ENCODE assay signal across 9 cellular contexts in genomic region chr14:97077253-97077653, GRCh38.
DNase-seq lines count a peak whose midpoint lies in the region; ATAC-seq, FAIRE-seq and TF ChIP-seq lines count a peak whose summit lies in the region.
"Had no signal": no experiment of that assay in that cellular context is flagged by ENCODE, and none has a peak within 500 bp of the region (broad histone marks: within the 10 kb centered on the region; RNA-seq: fewer than 3 reads in every experiment).

No MANE protein-coding gene starts in this region.

- in situ Hi-C loops in HepG2 (cut with HindIII; ENCODE audit: extremely low pct_ligation_motif_present, low pct_unique_long_range_greater_than_20kb): no loop called here

- H3K4me3 Mint-ChIP-seq in activated naive CD8-positive, alpha-beta T cell treated with anti-CD3 and anti-CD28 coated beads, Interleukin-2, amount 10 ng/mL, durations not matched to agents 7 days and 5 days: peak overlapping the region; percentile 38
- H3K4me3 Mint-ChIP-seq: activated T-cell treated with anti-CD3 and anti-CD28 coated beads, Interleukin-2, amount 50 U/mL, for 4 hours had no signal

- H3K36me3 Mint-ChIP-seq in activated naive CD8-positive, alpha-beta T cell treated with anti-CD3 and anti-CD28 coated beads, Interleukin-2, amount 10 ng/mL, durations not matched to agents 7 days and 5 days: no peaks in the 10 kb centered on the region

- POLR2A ChIA-PET in activated naive CD8-positive, alpha-beta T cell treated with anti-CD3 and anti-CD28 coated beads, Interleukin-2, amount 10 ng/mL, durations not matched to agents 7 days and 5 days (lab: Charles Lee): interaction anchor here (0.9 kb wide), 1 partner anchor 43 kb away, joined by 3 read pairs; no protein-coding TSS in a partner anchor
- POLR2A ChIA-PET in HepG2 (lab: Yijun Ruan, JAX): no interaction called here

- H3K9me3 ChIP-seq in BE2C: no peaks in the 10 kb centered on the region
- H3K9me3 ChIP-seq in HepG2 (ENCODE audit: low read length): no peaks in the 10 kb centered on the region

- TF ChIP-seq POLR2A in HepG2 (IDR thresholded peaks at IDR 0.05; ENCODE audit: insufficient read depth in 1 of 2, low read depth in 2 of 2, low read length in 2 of 2): no peak

- H3K4me1 Mint-ChIP-seq in activated naive CD8-positive, alpha-beta T cell treated with anti-CD3 and anti-CD28 coated beads, Interleukin-2, amount 10 ng/mL, durations not matched to agents 7 days and 5 days: peaks cover 25% of the 10 kb centered on the region

- H3K27ac ChIP-seq in HL-60 (replicated peaks) (no peak overlapping the region), HepG2 (ENCODE audit: extremely low read length, insufficient read depth, low read length) (no peak overlapping the region)

- H3K4me1 ChIP-seq in BE2C (peaks cover 15% of the 10 kb centered on the region), HepG2 (ENCODE audit: insufficient read depth, low read length) (no peaks in the 10 kb centered on the region)

- ATAC-seq in activated naive CD8-positive, alpha-beta T cell treated with anti-CD3 and anti-CD28 coated beads, Interleukin-2, amount 10 ng/mL, durations not matched to agents 7 days and 5 days (ENCODE audit: low read depth): peak; percentile 61
- ATAC-seq in HepG2: no peak

- TF ChIP-seq EP300 in HepG2 (IDR thresholded peaks at IDR 0.05; ENCODE audit: low read depth in 2 of 2, low read length in 2 of 2): no peak
- no peak for TF ChIP-seq EP300 in HepG2 (CRISPR knock-in tag; IDR thresholded peaks at IDR 0.05; ENCODE audit: borderline replicate concordance)

- no peak overlapping the region for H3K27ac Mint-ChIP-seq in activated naive CD8-positive, alpha-beta T cell treated with anti-CD3 and anti-CD28 coated beads, Interleukin-2, amount 10 ng/mL, durations not matched to agents 7 days and 5 days

- no peaks in the 10 kb centered on the region for H3K79me2 ChIP-seq in HepG2 (ENCODE audit: insufficient read depth, low read length)

- H2AFZ ChIP-seq in HepG2 (ENCODE audit: low read length): no peak overlapping the region

- no peak for TF ChIP-seq CTCF in BE2C (IDR thresholded peaks at IDR 0.05; ENCODE audit: low read depth, low read length)
- TF ChIP-seq CTCF in HL-60 (IDR thresholded peaks at IDR 0.05; ENCODE audit: insufficient read depth, low read length): no peak
- TF ChIP-seq CTCF in HepG2 (CRISPR knock-in tag; IDR thresholded peaks at IDR 0.05): no peak

- H3K4me3 ChIP-seq in BE2C (ENCODE audit: low read depth, low read length) (no peak overlapping the region), HL-60 (replicated peaks; ENCODE audit: insufficient read depth, low read length) (0 out of 2 replicates have a peak overlapping the region, but pooled peaks have one; percentile 1), HepG2 (replicated peaks in 1 of 3; ENCODE audit: insufficient read depth in 1 of 3, low read depth in 2 of 3, low read length in 3 of 3) (no peak overlapping the region)

- peaks cover 4% of the 10 kb centered on the region for H3K9me3 Mint-ChIP-seq in activated naive CD8-positive, alpha-beta T cell treated with anti-CD3 and anti-CD28 coated beads, Interleukin-2, amount 10 ng/mL, durations not matched to agents 7 days and 5 days
- H3K9me3 Mint-ChIP-seq: activated T-cell treated with anti-CD3 and anti-CD28 coated beads, Interleukin-2, amount 50 U/mL, for 4 hours had no signal

- intact Hi-C loops in HepG2 (cut with micrococcal nuclease; ENCODE audit: unreplicated experiment): no loop called here

- H3K27me3 ChIP-seq in BE2C: no peaks in the 10 kb centered on the region
- H3K27me3 ChIP-seq in HL-60 (ENCODE audit: insufficient read depth, poor library complexity, severe bottlenecking): peaks cover 5% of the 10 kb centered on the region
- no peaks in the 10 kb centered on the region; a peak in 1 of 5 replicates for H3K27me3 ChIP-seq in HepG2 (ENCODE audit: control insufficient read depth in 1 of 2, insufficient read depth in 2 of 2, low read length in 2 of 2)

- peak; percentile 79 for DNase-seq in BE2C
- DNase-seq in GM19239 (ENCODE audit: insufficient read length, low spot score): no peak
- DNase-seq in HL-60 (ENCODE audit: low read depth in 1 of 2, low spot score in 1 of 2): peak; percentile 85 to 90
- peak; percentile 36 for DNase-seq in activated naive CD8-positive, alpha-beta T cell treated with anti-CD3 and anti-CD28 coated beads, Interleukin-2, amount 10 ng/mL, durations not matched to agents 7 days and 5 days
- no peak for DNase-seq in HepG2 (ENCODE audit: low spot score)
- DNase-seq in HCEC 1CT: no peak
- no peak for DNase-seq in stimulated activated CD4-positive, alpha-beta T cell treated with anti-CD3 and anti-CD28 coated beads, Interleukin-2, amount 100 ng/mL, for 24 hours
- DNase-seq in HT-29 (ENCODE audit: low spot score): no peak
- DNase-seq: activated T-cell treated with anti-CD3 and anti-CD28 coated beads, Interleukin-2, amount 50 U/mL, for 4 hours had no signal

- no TSS peak for BruUV-seq in HepG2 (replicated peaks; lab: Mats Ljungman, UMichigan)

- H3K36me3 ChIP-seq in BE2C: no peaks in the 10 kb centered on the region
- H3K36me3 ChIP-seq in HepG2 (replicated peaks in 1 of 2; ENCODE audit: control insufficient read depth in 1 of 2, insufficient read depth in 2 of 2, low read length in 2 of 2): no peaks in the 10 kb centered on the region

- TF ChIP-seq RAD21 in HepG2 (CRISPR knock-in tag; IDR thresholded peaks at IDR 0.05): no peak

- H3K4me2 ChIP-seq in HepG2 (ENCODE audit: low read depth, low read length): no peak overlapping the region

- H3K27me3 Mint-ChIP-seq in activated naive CD8-positive, alpha-beta T cell treated with anti-CD3 and anti-CD28 coated beads, Interleukin-2, amount 10 ng/mL, durations not matched to agents 7 days and 5 days: peaks cover 8% of the 10 kb centered on the region

- no peak overlapping the region for H3K9ac ChIP-seq in HepG2 (ENCODE audit: insufficient read depth, low read depth, low read length)

- FAIRE-seq in GM19239 (lab: Jason Lieb, UNC) (peak; percentile 44), HepG2 (lab: Jason Lieb, UNC) (no peak)

- CTCF ChIA-PET in HepG2 (lab: Yijun Ruan, JAX; ENCODE audit: low intra/inter-chr PET ratio, low total read pairs): no interaction called here

- 25% methylated on average over 8 of the region's 8 CpGs for WGBS in HepG2 (ENCODE audit: low lambda C conversion rate)

- H4K20me1 ChIP-seq in HepG2 (ENCODE audit: insufficient read depth, low read length): no peaks in the 10 kb centered on the region

TF ChIP-seq in HepG2, 621 proteins besides CTCF, POLR2A, EP300 and RAD21:
- TF ChIP-seq TMF1 (CRISPR knock-in tag; IDR thresholded peaks at IDR 0.05; ENCODE audit: low read depth) (no peak), RCOR2 (CRISPR knock-in tag; IDR thresholded peaks at IDR 0.05) (no peak), MAFK (conservative IDR thresholded peaks at IDR 0.05 in 1 of 2, IDR thresholded peaks at IDR 0.05 in 1 of 2; ENCODE audit: low read length in 2 of 2) (peak; percentile 51 to 77; a peak in 3 of 4 replicates), RFX3 (CRISPR knock-in tag; IDR thresholded peaks at IDR 0.05) (no peak), ZNF430 (CRISPR knock-in tag; IDR thresholded peaks at IDR 0.05) (no peak), MAFF (IDR thresholded peaks at IDR 0.05; ENCODE audit: low read depth, low read length) (peak; percentile 51), ZNF720 (CRISPR knock-in tag; IDR thresholded peaks at IDR 0.05) (no peak)
TF ChIP-seq in HepG2: peak in this region for 2.

Comparison
In these comparisons a context has a peak if more than half of its experiments do, and no peak if none do; other contexts are left out.
1. DNase-seq: peak in BE2C (single experiment), HL-60 (2 of 2) and activated naive CD8-positive, alpha-beta T cell treated with anti-CD3 and anti-CD28 coated beads, Interleukin-2, amount 10 ng/mL, durations not matched to agents 7 days and 5 days (single experiment); none in GM19239 (single experiment), HepG2 (single experiment), HCEC 1CT (single experiment), stimulated activated CD4-positive, alpha-beta T cell treated with anti-CD3 and anti-CD28 coated beads, Interleukin-2, amount 100 ng/mL, for 24 hours (0 of 2) and HT-29 (single experiment).